8 cellular contexts compared by ENCODE assay signal in genomic region chr7:32728412-32729334, GRCh38.
DNase-seq lines count a peak whose midpoint lies in the region; ATAC-seq lines count a peak whose summit lies in the region.
"Not testable (repeated sequence)": the region's sequence is repeated elsewhere in the genome, so short reads cannot be mapped to it uniquely, and the experiment has no call there.

No MANE protein-coding gene starts in this region.

- not testable (repeated sequence) for H3K4me1 ChIP-seq in HUES48 (ENCODE audit: control insufficient read depth, insufficient read depth, low read length); esophagus (ENCODE audit: control insufficient read depth in 2 of 2, insufficient read depth in 2 of 2, low read length in 1 of 2)

- not testable (repeated sequence) for H3K27me3 ChIP-seq in HUES48 (ENCODE audit: control insufficient read depth, insufficient read depth, low read length); esophagus (ENCODE audit: control insufficient read depth in 1 of 2, insufficient read depth in 2 of 2, low read length in 2 of 2)

- H3K9ac ChIP-seq in HUES48 (ENCODE audit: low read depth, low read length), result peak overlapping the region; percentile 81

- H3K4me1 Mint-ChIP-seq in activated T-cell treated with anti-CD3 and anti-CD28 coated beads, Interleukin-2, amount 50 U/mL, for 4 hours (ENCODE audit: low read depth), result not testable (repeated sequence)

- peak overlapping the region; percentile 60 for H3K4me3 Mint-ChIP-seq in activated T-cell treated with anti-CD3 and anti-CD28 coated beads, Interleukin-2, amount 50 U/mL, for 4 hours

- not testable (repeated sequence) for H3K9me3 ChIP-seq in HUES48 (ENCODE audit: control insufficient read depth, insufficient read depth, low read length); esophagus (ENCODE audit: control insufficient read depth in 2 of 2, insufficient read depth in 1 of 2, low read depth in 1 of 2, low read length in 1 of 2)

- H3K9me3 Mint-ChIP-seq in activated T-cell treated with anti-CD3 and anti-CD28 coated beads, Interleukin-2, amount 50 U/mL, for 4 hours, result not testable (repeated sequence)

- ATAC-seq in GM21576 (IDR thresholded peaks at IDR 0.05; ENCODE audit: unreplicated experiment), result peak; percentile 78
- peak; percentile 80 to 84 for ATAC-seq in activated T-cell treated with anti-CD3 and anti-CD28 coated beads, Interleukin-2, amount 50 U/mL, for 4 hours

- H3K36me3 Mint-ChIP-seq in activated T-cell treated with anti-CD3 and anti-CD28 coated beads, Interleukin-2, amount 50 U/mL, for 4 hours (ENCODE audit: insufficient read depth), result not testable (repeated sequence)

- H3K36me3 ChIP-seq in HUES48 (ENCODE audit: control insufficient read depth, insufficient read depth, low read length); esophagus (ENCODE audit: control insufficient read depth in 2 of 2, insufficient read depth in 2 of 2, low read length in 1 of 2): not testable (repeated sequence)

- 1% methylated on average over 54 to 108 of the region's 111 CpGs for WGBS in esophagus, 2 donors

- H3K4me3 ChIP-seq in HUES48 (ENCODE audit: low read depth, low read length) (peak overlapping the region; percentile 76), esophagus (ENCODE audit: low read depth in 1 of 2, low read length in 2 of 2) (peak overlapping the region; percentile 56 to 78)

- H3K27me3 Mint-ChIP-seq in activated T-cell treated with anti-CD3 and anti-CD28 coated beads, Interleukin-2, amount 50 U/mL, for 4 hours (ENCODE audit: low read depth), result peaks cover 23% of the 10 kb centered on the region

- H3K27ac ChIP-seq in HUES48 (ENCODE audit: low read depth, low read length) (peak overlapping the region; percentile 71), esophagus (ENCODE audit: low read depth in 2 of 2, low read length in 1 of 2) (peak overlapping the region; percentile 56 to 79)

- peak; percentile 81 for DNase-seq in DMS 273 treated with DMSO at 0.1 percent for 48 hours (lab: John Stamatoyannopoulos, UW)
- peak; percentile 57 for DNase-seq in OCI-M1 (lab: John Stamatoyannopoulos, UW)
- DNase-seq in activated T-cell treated with anti-CD3 and anti-CD28 coated beads, Interleukin-2, amount 50 U/mL, for 4 hours, result peak; percentile 9
- peak; percentile 15 for DNase-seq in middle frontal gyrus (ENCODE audit: extremely low spot score, low spot score)
- DNase-seq in stimulated activated CD8-positive, alpha-beta memory T cell treated with anti-CD3 and anti-CD28 coated beads, Interleukin-4, amount 100 ng/mL, for 48 hours, result peak; percentile 59

Comparison
In these comparisons a context has a peak if more than half of its experiments do, and no peak if none do; other contexts are left out.
1. Peak in every context shown above with its lines: DNase-seq, ATAC-seq, H3K4me3 ChIP-seq and H3K27ac ChIP-seq.
2. DNase-seq: peak in every context shown above with its lines; median percentile 81 in DMS 273 treated with DMSO at 0.1 percent for 48 hours; 59 in stimulated activated CD8-positive, alpha-beta memory T cell treated with anti-CD3 and anti-CD28 coated beads, Interleukin-4, amount 100 ng/mL, for 48 hours; 57 in OCI-M1; 15 in middle frontal gyrus; 9 in activated T-cell treated with anti-CD3 and anti-CD28 coated beads, Interleukin-2, amount 50 U/mL, for 4 hours.